In the genomic region with DNA sequence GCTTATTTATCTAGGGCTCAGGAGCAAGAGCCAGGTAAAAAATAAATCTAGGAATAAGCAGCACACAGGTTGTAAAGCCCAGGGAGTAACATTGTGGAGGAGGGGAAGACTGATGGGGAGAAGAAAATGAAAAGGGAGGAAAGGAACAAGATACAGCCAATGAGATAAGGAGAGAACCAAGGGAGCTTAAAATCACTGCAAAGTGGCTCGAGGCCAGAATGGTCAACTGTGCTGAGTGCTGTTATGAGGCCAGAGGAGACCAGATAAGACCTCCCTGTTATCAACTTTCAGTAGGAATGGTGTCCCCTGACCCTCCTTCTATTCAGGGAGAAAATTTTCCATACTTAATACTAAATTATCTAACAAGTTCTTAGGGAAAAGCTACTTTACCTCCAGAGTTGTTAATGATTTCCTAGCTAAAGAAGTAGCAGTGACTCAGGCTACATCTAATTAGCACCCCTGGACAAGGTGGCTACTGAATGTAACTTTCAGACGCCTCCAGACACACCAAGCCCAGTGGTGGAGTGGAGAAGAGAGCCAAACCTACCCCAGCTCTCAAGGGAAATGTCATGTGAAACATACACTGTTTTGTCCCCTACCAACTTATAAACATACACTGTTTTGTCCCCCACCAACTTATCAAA, we compare ENCODE assay signal across 14 cellular contexts. TPM values are rescaled to one million over a fixed set of nuclear protein-coding genes. Genes with fewer than 3 reads are reported as not detected.
A peak's percentile ranks its signal among the peaks of the same experiment; 100 is the strongest.
DNase-seq lines count a peak whose midpoint lies in the region; TF ChIP-seq lines count a peak whose summit lies in the region.
"Had no signal": no experiment of that assay in that cellular context is flagged by ENCODE, and none has a peak within 500 bp of the region (broad histone marks: within the 10 kb centered on the region; RNA-seq: fewer than 3 reads in every experiment).

No MANE protein-coding gene starts in this region.

- DNase-seq in HuH-7 (ENCODE audit: low spot score) = peak; percentile 52
- DNase-seq in left kidney (ENCODE audit: low read depth, low spot score) = peak; percentile 24
- peak; percentile 52 for DNase-seq in stomach
- no peak for DNase-seq in activated CD4-positive, alpha-beta T cell treated with anti-CD3 and anti-CD28 coated beads for 4 hours
- DNase-seq in NCI-H446 treated with DMSO at 0.1 percent for 48 hours (lab: John Stamatoyannopoulos, UW) = no peak
- no peak for DNase-seq in RWPE1 (ENCODE audit: low spot score)
- DNase-seq in activated CD8-positive, alpha-beta memory T cell treated with anti-CD3 and anti-CD28 coated beads for 24 hours = no peak
- DNase-seq: activated effector memory CD4-positive, alpha-beta T cell treated with Interleukin-2 at 50 U/mL for 16 hours; mucosa of descending colon; NCI-H1092; NCI-H2227 treated with DMSO at 0.1 percent for 48 hours had no signal

- 27 to 44% (median 28%) methylated on average over 2 of the region's 2 CpGs for WGBS in stomach, 5 donors

- POLR2A ChIA-PET in RWPE1 (lab: Yijun Ruan, JAX; ENCODE audit: low non-redundant PET) = interaction anchor here (0.5 kb wide), 1 partner anchor 161 kb away, joined by 4 read pairs; no protein-coding TSS in a partner anchor

- no peak for TF ChIP-seq POLR2A in stomach (IDR thresholded peaks at IDR 0.05)

- intact Hi-C loops in stomach (cut with DNase I; ENCODE audit: low total_unique reads) = no loop called here

- H3K27ac ChIP-seq in stomach (peak overlapping the region; percentile 41 to 60 (median 53)), RWPE1 (no peak overlapping the region)
- H3K27ac ChIP-seq: tibial nerve had no signal

- H3K36me3 Mint-ChIP-seq in brain = peaks cover 50% of the 10 kb centered on the region
- H3K36me3 Mint-ChIP-seq: CD14-positive monocyte had no signal

- H3K36me3 ChIP-seq in stomach = no peaks in the 10 kb centered on the region
- H3K36me3 ChIP-seq: tibial nerve had no signal

- H3K4me3 ChIP-seq in stomach = no peak overlapping the region
- H3K4me3 ChIP-seq: mucosa of descending colon, tibial nerve had no signal

- CTCF ChIA-PET in RWPE1 (lab: Yijun Ruan, JAX) = interaction anchor here (0.5 to 1.2 kb wide), 5 partner anchors 20 to 148 kb away, joined by 3 to 5 read pairs (median 3); no protein-coding TSS in a partner anchor

- H3K27me3 Mint-ChIP-seq in brain = no peaks in the 10 kb centered on the region

- peaks cover 21 to 78% (median 55%) of the 10 kb centered on the region in 4 donors for H3K4me1 ChIP-seq in stomach

- H3K27me3 ChIP-seq in stomach = no peaks in the 10 kb centered on the region
- H3K27me3 ChIP-seq: tibial nerve had no signal

- H3K9me3 Mint-ChIP-seq in brain = peaks cover 0 to 9% (median 0%) of the 10 kb centered on the region in 5 experiments

- no peak for TF ChIP-seq EP300 in stomach (IDR thresholded peaks at IDR 0.05)

- TF ChIP-seq CTCF in brain (conservative IDR thresholded peaks at IDR 0.05) = no peak
- no peak for TF ChIP-seq CTCF in stomach (IDR thresholded peaks at IDR 0.05)
- no peak for TF ChIP-seq CTCF in RWPE1 (conservative IDR thresholded peaks at IDR 0.05; ENCODE audit: low read depth)

- peaks cover 73% of the 10 kb centered on the region for H3K4me1 Mint-ChIP-seq in brain
- H3K4me1 Mint-ChIP-seq: CD14-positive monocyte had no signal

- peak overlapping the region in 2 of 5 experiments; percentile 2 to 9 for H3K4me3 Mint-ChIP-seq in brain
- H3K4me3 Mint-ChIP-seq: CD14-positive monocyte had no signal

- peak overlapping the region in 4 of 5 experiments; percentile 12 to 84 (median 76) for H3K27ac Mint-ChIP-seq in brain
- H3K27ac Mint-ChIP-seq: CD14-positive monocyte had no signal

- H3K9me3 ChIP-seq in stomach = no peaks in the 10 kb centered on the region
- H3K9me3 ChIP-seq: mucosa of descending colon, tibial nerve had no signal

RNA-seq across cellular contexts. Expression of gene ENAH, which starts 25.5 kb away (rescaled TPM):
- polyA plus RNA-seq in brain (ENCODE audit: insufficient read depth, low read depth, low replicate concordance) (85.4 TPM), stomach (10 to 100 TPM in 2 of 3 donors, 1 to 10 TPM in 1; 8.5 to 40.9 (median 38.5) TPM)
- 100 to 1,000 TPM in 4 of 5 donors, 10 to 100 TPM in 1; 70.1 to 186 (median 154) TPM for total RNA-seq in stomach
- polyA plus RNA-seq: CD14-positive monocyte had no signal

Comparison
In these comparisons a context has a peak if more than half of its experiments do, and no peak if none do; other contexts are left out.
1. DNase-seq: peak in HuH-7 (single experiment), left kidney (single experiment) and stomach (single experiment); none in activated CD4-positive, alpha-beta T cell treated with anti-CD3 and anti-CD28 coated beads for 4 hours (0 of 2), NCI-H446 treated with DMSO at 0.1 percent for 48 hours (single experiment), RWPE1 (single experiment) and activated CD8-positive, alpha-beta memory T cell treated with anti-CD3 and anti-CD28 coated beads for 24 hours (single experiment).